18 cellular contexts compared by ENCODE assay signal in genomic region chr16:86602521-86602920, GRCh38. TPM values are rescaled to one million over a fixed set of nuclear protein-coding genes. Genes with fewer than 3 reads are reported as not detected.
A peak's percentile ranks its signal among the peaks of the same experiment; 100 is the strongest.
DNase-seq lines count a peak whose midpoint lies in the region; ATAC-seq and TF ChIP-seq lines count a peak whose summit lies in the region.
"Had no signal": no experiment of that assay in that cellular context is flagged by ENCODE, and none has a peak within 500 bp of the region (broad histone marks: within the 10 kb centered on the region; RNA-seq: fewer than 3 reads in every experiment).

No MANE protein-coding gene starts in this region.

- H3K4me3 ChIP-seq in BE2C (ENCODE audit: low read depth, low read length) (no peak overlapping the region; the same call in 1 of the 2 replicates), ascending aorta (no peak overlapping the region), mesendoderm (ENCODE audit: low read length) (no peak overlapping the region)
- H3K4me3 ChIP-seq: A549, BLaER1, GM23338 had no signal

- no peak overlapping the region for H3K23ac ChIP-seq in mesendoderm (ENCODE audit: low read length)

- H3K27ac ChIP-seq in ascending aorta (peak overlapping the region; percentile 95 to 99), mesendoderm (ENCODE audit: low read depth, low read length) (no peak overlapping the region)
- H3K27ac ChIP-seq: 22Rv1, A549, BLaER1 had no signal

- no peaks in the 10 kb centered on the region for H3K4me1 ChIP-seq in BE2C
- H3K4me1 ChIP-seq in ascending aorta, result peaks cover 0 to 38% of the 10 kb centered on the region in 2 donors
- H3K4me1 ChIP-seq in mesendoderm (ENCODE audit: control insufficient read depth, low read depth, low read length), result no peaks in the 10 kb centered on the region
- H3K4me1 ChIP-seq: A549 had no signal

- peak; percentile 23 for DNase-seq in NCI-H2171 treated with DMSO at 0.1 percent for 48 hours (lab: John Stamatoyannopoulos, UW)
- DNase-seq in NCI-H2171 (lab: John Stamatoyannopoulos, UW), result no peak
- DNase-seq in BE2C, result peak; percentile 46
- DNase-seq in ascending aorta (ENCODE audit: low spot score in 2 of 2), result peak in 1 of 2 donors; percentile 50
- DNase-seq in mesendoderm, result peak; percentile 45
- no peak for DNase-seq in DMS79 treated with DMSO at 0.1 percent for 48 hours (lab: John Stamatoyannopoulos, UW)
- no peak for DNase-seq in epidermal melanocyte (ENCODE audit: insufficient read length, low spot score)
- DNase-seq: AML-193; CD8-positive, alpha-beta T cell; GDM1; HCEC 1CT had no signal

- H2BK120ac ChIP-seq in mesendoderm (ENCODE audit: low read depth, low read length), result no peak overlapping the region

- no peaks in the 10 kb centered on the region for H3K79me2 ChIP-seq in mesendoderm (ENCODE audit: control insufficient read depth, insufficient read depth, low read length)

- intact Hi-C loops in ascending aorta (cut with DNase I), result no loop called here

- H3K9ac ChIP-seq in mesendoderm (ENCODE audit: low read length), result no peak overlapping the region
- H3K9ac ChIP-seq: BLaER1 had no signal

- no peak overlapping the region for H3K18ac ChIP-seq in mesendoderm (ENCODE audit: low read length)

- H3K4me2 ChIP-seq in mesendoderm (ENCODE audit: low read length), result no peak overlapping the region
- H3K4me2 ChIP-seq: A549, BLaER1, GM23338 had no signal

- no peak overlapping the region for H2AK5ac ChIP-seq in mesendoderm (ENCODE audit: low read length)

- H2BK15ac ChIP-seq in mesendoderm (replicated peaks; ENCODE audit: low read depth), result no peak overlapping the region

- TF ChIP-seq CTCF in BE2C (IDR thresholded peaks at IDR 0.05; ENCODE audit: low read depth, low read length), result no peak
- TF ChIP-seq CTCF in ascending aorta (IDR thresholded peaks at IDR 0.05), result no peak

- no peak for ATAC-seq in GM19467 (IDR thresholded peaks at IDR 0.05; ENCODE audit: unreplicated experiment)
- ATAC-seq: CD8-positive, alpha-beta T cell; GM23338 had no signal

- H3K79me1 ChIP-seq in mesendoderm (ENCODE audit: low read length), result no peaks in the 10 kb centered on the region

- no peak overlapping the region for H4K5ac ChIP-seq in mesendoderm (ENCODE audit: low read length)

- H2BK5ac ChIP-seq in mesendoderm (ENCODE audit: low read length), result no peak overlapping the region

- H3K9me3 ChIP-seq in BE2C (no peaks in the 10 kb centered on the region), ascending aorta (no peaks in the 10 kb centered on the region)

- H4K8ac ChIP-seq in mesendoderm (ENCODE audit: low read depth, low read length), result no peak overlapping the region

- H3K56ac ChIP-seq in mesendoderm (ENCODE audit: low read length), result no peak overlapping the region

- H3K4ac ChIP-seq in mesendoderm (ENCODE audit: low read depth, low read length), result no peak overlapping the region

- H3K36me3 ChIP-seq in BE2C, result no peaks in the 10 kb centered on the region
- H3K36me3 ChIP-seq in ascending aorta, result no peaks in the 10 kb centered on the region
- no peaks in the 10 kb centered on the region for H3K36me3 ChIP-seq in mesendoderm (ENCODE audit: control insufficient read depth, insufficient read depth, low read length)
- H3K36me3 ChIP-seq: BLaER1 had no signal

- H3K27me3 ChIP-seq in BE2C (no peaks in the 10 kb centered on the region), ascending aorta (no peaks in the 10 kb centered on the region), mesendoderm (ENCODE audit: insufficient read depth, low read length, poor library complexity) (no peaks in the 10 kb centered on the region)
- H3K27me3 ChIP-seq: BLaER1 had no signal

- WGBS in mesendoderm (ENCODE audit: extremely low coverage, insufficient coverage, low lambda C conversion rate), result 100% methylated on average over 1 of the region's 4 CpGs

RNA-seq across cellular contexts. Expression of gene FOXL1, which starts 24.2 kb away (rescaled TPM):
- polyA plus RNA-seq in BE2C (2012; ENCODE audit: insufficient read depth, insufficient read length, low read depth), result not detected
- 35.7 TPM for total RNA-seq in ascending aorta
- polyA plus RNA-seq in mesendoderm (2013, experiment 1 of 2), result 0.27 TPM
- 0.35 TPM for polyA plus RNA-seq in mesendoderm (2013, experiment 2 of 2)
- polyA plus RNA-seq: CD14-positive monocyte, GM23338 had no signal

RNA-seq across cellular contexts. Expression of gene FOXC2, which starts 35.9 kb away (rescaled TPM):
- polyA plus RNA-seq in BE2C (2012; ENCODE audit: insufficient read depth, insufficient read length, low read depth), result not detected
- total RNA-seq in ascending aorta, result 57.2 TPM
- 1.7 TPM for polyA plus RNA-seq in mesendoderm (2013, experiment 1 of 2)
- 1.7 TPM for polyA plus RNA-seq in mesendoderm (2013, experiment 2 of 2)
- total RNA-seq: GM23338, HT-29 had no signal
- polyA plus RNA-seq: CD14-positive monocyte had no signal

RNA-seq across cellular contexts. Expression of gene MTHFSD, which starts 47.5 kb away (rescaled TPM):
- polyA plus RNA-seq in BE2C (2012; ENCODE audit: insufficient read depth, insufficient read length, low read depth), result 39.6 TPM
- total RNA-seq in ascending aorta, result 44.1 TPM
- polyA plus RNA-seq in mesendoderm (2013, experiment 1 of 2), result 5.5 TPM
- polyA plus RNA-seq in mesendoderm (2013, experiment 2 of 2), result 6.0 TPM

Comparison
In these comparisons a context has a peak if more than half of its experiments do, and no peak if none do; other contexts are left out.
1. DNase-seq: peak in NCI-H2171 treated with DMSO at 0.1 percent for 48 hours (single experiment), BE2C (single experiment) and mesendoderm (single experiment); none in NCI-H2171 (single experiment), DMS79 treated with DMSO at 0.1 percent for 48 hours (single experiment) and epidermal melanocyte (single experiment).